Comparison of ENCODE assay signal across 1 cellular context in the genomic region with DNA sequence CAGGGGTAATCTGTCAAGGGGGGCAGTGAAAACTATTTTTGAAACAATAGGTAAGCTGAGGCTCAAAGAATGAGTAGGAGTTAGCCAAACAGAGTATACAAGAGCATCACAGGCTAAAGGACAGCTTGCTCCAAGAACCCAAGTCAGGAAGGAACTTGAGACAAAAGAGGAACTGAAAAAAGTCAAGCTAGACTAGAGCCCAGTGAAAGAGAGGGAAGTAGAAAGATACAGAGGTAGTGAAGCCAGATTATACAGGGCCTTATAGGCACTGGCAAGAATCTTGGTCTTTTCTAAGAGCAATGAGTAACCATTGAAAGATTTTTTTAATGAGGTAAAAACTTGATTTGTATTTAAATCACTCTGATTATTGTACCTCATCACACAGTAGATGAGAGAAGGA.
TF ChIP-seq lines count a peak whose summit lies in the region.

No MANE protein-coding gene starts in this region.

TF ChIP-seq in SK-N-SH, 30 proteins besides CTCF, POLR2A, EP300 and RAD21 (continued from another document):
- TF ChIP-seq ZBTB33 (IDR thresholded peaks at IDR 0.05; ENCODE audit: borderline replicate concordance, low read depth) = no peak
TF ChIP-seq in SK-N-SH: peak in this region for 0.
